In the genomic region with DNA sequence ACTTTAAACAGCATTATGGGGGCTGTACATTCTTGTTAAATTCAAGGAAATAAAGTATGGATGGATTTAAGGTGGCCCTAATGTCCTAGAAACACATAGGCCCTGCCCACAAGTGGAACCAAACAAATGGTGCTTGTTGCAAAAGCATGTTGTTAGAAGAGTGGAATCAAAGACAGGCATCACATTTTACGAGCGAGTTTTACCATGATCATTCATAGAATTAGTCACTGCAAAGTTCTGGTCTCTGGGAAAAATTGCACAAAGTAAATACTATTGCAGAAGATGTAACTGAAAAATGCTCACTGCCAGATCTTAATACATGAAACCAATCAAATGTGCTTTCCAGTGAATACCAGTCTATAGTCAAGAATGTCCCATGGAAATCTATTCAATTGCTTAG, we compare ENCODE assay signal across 17 cellular contexts.
A peak's percentile ranks its signal among the peaks of the same experiment; 100 is the strongest.
DNase-seq lines count a peak whose midpoint lies in the region; ATAC-seq and TF ChIP-seq lines count a peak whose summit lies in the region.
"Had no signal": no experiment of that assay in that cellular context is flagged by ENCODE, and none has a peak within 500 bp of the region (broad histone marks: within the 10 kb centered on the region; RNA-seq: fewer than 3 reads in every experiment).

No MANE protein-coding gene starts in this region.

- no peak overlapping the region for H3K4me3 Mint-ChIP-seq in activated T-cell treated with anti-CD3 and anti-CD28 coated beads, Interleukin-2, amount 50 U/mL, for 4 hours
- no peak overlapping the region for H3K4me3 Mint-ChIP-seq in activated CD4-positive, alpha-beta T cell treated with anti-CD3 and anti-CD28 coated beads, Interleukin-2, amount 10 ng/mL, durations not matched to agents 7 days and 5 days

- H3K9me3 Mint-ChIP-seq in activated T-cell treated with anti-CD3 and anti-CD28 coated beads, Interleukin-2, amount 50 U/mL, for 4 hours: no peaks in the 10 kb centered on the region
- no peaks in the 10 kb centered on the region for H3K9me3 Mint-ChIP-seq in activated CD4-positive, alpha-beta T cell treated with anti-CD3 and anti-CD28 coated beads, Interleukin-2, amount 10 ng/mL, durations not matched to agents 7 days and 5 days

- TF ChIP-seq CTCF in AG09309 (IDR thresholded peaks at IDR 0.05; ENCODE audit: control insufficient read depth, insufficient read depth, low read depth, low read length, missing control alignments): no peak

- peaks cover 7% of the 10 kb centered on the region for H3K27me3 Mint-ChIP-seq in activated T-cell treated with anti-CD3 and anti-CD28 coated beads, Interleukin-2, amount 50 U/mL, for 4 hours (ENCODE audit: low read depth)
- H3K27me3 Mint-ChIP-seq in activated CD4-positive, alpha-beta T cell treated with anti-CD3 and anti-CD28 coated beads, Interleukin-2, amount 10 ng/mL, durations not matched to agents 7 days and 5 days: no peaks in the 10 kb centered on the region

- no peaks in the 10 kb centered on the region for H3K36me3 Mint-ChIP-seq in activated T-cell treated with anti-CD3 and anti-CD28 coated beads, Interleukin-2, amount 50 U/mL, for 4 hours (ENCODE audit: insufficient read depth)
- no peaks in the 10 kb centered on the region for H3K36me3 Mint-ChIP-seq in activated CD4-positive, alpha-beta T cell treated with anti-CD3 and anti-CD28 coated beads, Interleukin-2, amount 10 ng/mL, durations not matched to agents 7 days and 5 days (ENCODE audit: low read depth)

- DNase-seq in AG09309 (ENCODE audit: low read depth): peak; percentile 81
- DNase-seq in GM04504 (ENCODE audit: low read depth): peak; percentile 58
- peak; percentile 40 for DNase-seq in amniotic epithelial cell (ENCODE audit: low read depth)
- DNase-seq in foreskin melanocyte: peak; percentile 12
- DNase-seq in activated T-cell treated with anti-CD3 and anti-CD28 coated beads, Interleukin-2, amount 50 U/mL, for 4 hours: no peak
- DNase-seq in GF-D8 (lab: John Stamatoyannopoulos, UW): no peak
- no peak for DNase-seq in activated CD4-positive, alpha-beta T cell treated with anti-CD3 and anti-CD28 coated beads, Interleukin-2, amount 10 ng/mL, durations not matched to agents 7 days and 5 days
- DNase-seq: DMS 273 treated with DMSO at 0.1 percent for 48 hours, MV-4-11, NCI-H1417 treated with DMSO at 0.1 percent for 48 hours, NCI-H2029, NCI-H2171 treated with DMSO at 0.1 percent for 48 hours, NCI-H748 treated with DMSO at 0.1 percent for 48 hours, SJCRH30 had no signal

- POLR2A ChIA-PET in activated CD4-positive, alpha-beta T cell treated with anti-CD3 and anti-CD28 coated beads, Interleukin-2, amount 10 ng/mL, durations not matched to agents 7 days and 5 days (lab: Charles Lee): no interaction called here

- H3K4me3 ChIP-seq in AG09309 (ENCODE audit: control insufficient read depth, low read depth, low read length): no peak overlapping the region
- H3K4me3 ChIP-seq: HAP-1, SJCRH30 had no signal

- H3K27ac Mint-ChIP-seq in activated CD4-positive, alpha-beta T cell treated with anti-CD3 and anti-CD28 coated beads, Interleukin-2, amount 10 ng/mL, durations not matched to agents 7 days and 5 days: no peak overlapping the region

- ATAC-seq in activated T-cell treated with anti-CD3 and anti-CD28 coated beads, Interleukin-2, amount 50 U/mL, for 4 hours: no peak
- ATAC-seq in GM18858 (IDR thresholded peaks at IDR 0.05; ENCODE audit: unreplicated experiment): no peak
- ATAC-seq: HepG2 had no signal

- no peaks in the 10 kb centered on the region for H3K4me1 Mint-ChIP-seq in activated T-cell treated with anti-CD3 and anti-CD28 coated beads, Interleukin-2, amount 50 U/mL, for 4 hours (ENCODE audit: low read depth)
- no peaks in the 10 kb centered on the region for H3K4me1 Mint-ChIP-seq in activated CD4-positive, alpha-beta T cell treated with anti-CD3 and anti-CD28 coated beads, Interleukin-2, amount 10 ng/mL, durations not matched to agents 7 days and 5 days

- CTCF ChIA-PET in activated CD4-positive, alpha-beta T cell treated with anti-CD3 and anti-CD28 coated beads, Interleukin-2, amount 10 ng/mL, durations not matched to agents 7 days and 5 days (lab: Charles Lee): interaction anchor here (1.3 kb wide), 1 partner anchor 9 kb away, joined by 3 read pairs; no protein-coding TSS in a partner anchor

Comparison
In these comparisons a context has a peak if more than half of its experiments do, and no peak if none do; other contexts are left out.
1. DNase-seq: peak in AG09309 (single experiment), GM04504 (single experiment), amniotic epithelial cell (single experiment) and foreskin melanocyte (single experiment); none in activated T-cell treated with anti-CD3 and anti-CD28 coated beads, Interleukin-2, amount 50 U/mL, for 4 hours (single experiment), GF-D8 (single experiment) and activated CD4-positive, alpha-beta T cell treated with anti-CD3 and anti-CD28 coated beads, Interleukin-2, amount 10 ng/mL, durations not matched to agents 7 days and 5 days (single experiment).